ENCODE assay signal across 21 cellular contexts in the genomic region with DNA sequence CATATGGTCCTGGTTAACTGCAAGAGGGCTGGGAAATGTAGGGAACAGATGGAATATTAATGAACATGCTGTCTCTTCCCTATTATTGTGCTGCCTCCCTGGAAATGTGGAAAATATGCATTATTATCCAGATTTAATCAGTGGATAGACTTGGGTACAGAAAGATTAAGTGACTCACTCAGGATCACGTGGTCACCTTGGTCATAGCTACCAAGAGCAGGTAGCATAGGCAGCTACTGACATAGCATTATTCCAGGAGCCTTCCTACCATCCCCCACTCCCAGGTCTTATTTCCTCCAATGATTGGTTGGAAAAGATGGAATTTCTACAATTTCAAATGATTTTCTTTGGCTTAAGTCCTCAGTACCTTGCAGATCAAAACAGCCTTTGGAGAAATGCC.
DNase-seq lines count a peak whose midpoint lies in the region; ATAC-seq, FAIRE-seq and TF ChIP-seq lines count a peak whose summit lies in the region.
"Had no signal": no experiment of that assay in that cellular context is flagged by ENCODE, and none has a peak within 500 bp of the region (broad histone marks: within the 10 kb centered on the region; RNA-seq: fewer than 3 reads in every experiment).

No MANE protein-coding gene starts in this region.

- ATAC-seq in esophagus mucosa = peak; percentile 42
- no peak for ATAC-seq in left cardiac atrium
- ATAC-seq: CD8-positive, alpha-beta T cell; Panc1; T-helper 17 cell had no signal

- TF ChIP-seq POLR2A in H54 (IDR thresholded peaks at IDR 0.05; ENCODE audit: low read depth, low read length) = no peak

- H3K27me3 ChIP-seq in SJCRH30 = no peaks in the 10 kb centered on the region
- H3K27me3 ChIP-seq: BE2C had no signal

- peak; percentile 35 for DNase-seq in M059J (ENCODE audit: low read depth)
- peak; percentile 69 for DNase-seq in NCI-H69 (lab: John Stamatoyannopoulos, UW)
- no peak for DNase-seq in left cardiac atrium
- no peak for DNase-seq in H54 (ENCODE audit: insufficient read length, low spot score)
- no peak for DNase-seq in GM19238 (ENCODE audit: insufficient read length, low spot score)
- no peak for DNase-seq in SJCRH30
- DNase-seq: ACHN; BE2C; CD8-positive, alpha-beta T cell; DMS153; GOT3; NCI-H1105 treated with DMSO at 0.1 percent for 48 hours; NCI-H2029 treated with DMSO at 0.1 percent for 48 hours; NCI-H226; NCI-H774; Right ventricle myocardium superior; T-helper 17 cell had no signal

- FAIRE-seq in G401.6 (lab: Jason Lieb, UNC) = peak; percentile 98
- no peak for FAIRE-seq in H54 (lab: Jason Lieb, UNC)
- FAIRE-seq: GM12892 had no signal

- intact Hi-C loops in left cardiac atrium (cut with DNase I) = loop anchor here in 1 of 2 donors (5.0 kb wide), 1 partner anchor 71 kb away; no protein-coding TSS in a partner anchor

- H3K9me3 ChIP-seq in SJCRH30 (replicated peaks) = no peaks in the 10 kb centered on the region
- H3K9me3 ChIP-seq: BE2C had no signal

- H3K36me3 ChIP-seq in SJCRH30 = no peaks in the 10 kb centered on the region
- H3K36me3 ChIP-seq: BE2C had no signal

- no peak overlapping the region for H3K27ac ChIP-seq in SJCRH30

- H3K4me1 ChIP-seq in SJCRH30 = 0 out of 2 replicates have a peak, but pooled peaks cover 6% of the 10 kb centered on the region
- H3K4me1 ChIP-seq: BE2C had no signal

- no peak overlapping the region for H3K4me3 ChIP-seq in SJCRH30

Comparison
In these comparisons a context has a peak if more than half of its experiments do, and no peak if none do; other contexts are left out.
1. DNase-seq: peak in M059J (single experiment) and NCI-H69 (single experiment); none in left cardiac atrium (single experiment), H54 (single experiment), GM19238 (single experiment) and SJCRH30 (0 of 2).